19 cellular contexts compared by ENCODE assay signal in the genomic region with DNA sequence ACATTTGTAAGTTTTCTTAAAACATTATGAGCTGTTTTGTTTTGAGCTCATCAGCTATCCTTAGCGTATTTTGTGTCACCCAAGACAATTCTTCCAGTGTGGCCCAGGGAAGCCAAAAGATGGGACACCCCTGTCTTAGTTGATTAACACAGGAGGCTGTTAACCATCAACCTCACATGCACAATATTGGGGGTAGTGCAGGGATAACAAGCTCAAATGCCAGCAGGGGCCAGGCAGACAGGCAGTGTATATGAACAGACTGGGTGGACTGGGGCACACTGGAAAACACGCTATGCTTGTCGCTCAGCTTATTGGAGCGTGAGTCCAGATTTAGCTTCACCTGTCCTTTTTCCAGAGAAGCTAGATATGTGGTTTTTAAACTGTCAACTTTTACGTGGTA. TPM values are rescaled to one million over a fixed set of nuclear protein-coding genes. Genes with fewer than 3 reads are reported as not detected.
DNase-seq lines count a peak whose midpoint lies in the region; ATAC-seq lines count a peak whose summit lies in the region.
"Had no signal": no experiment of that assay in that cellular context is flagged by ENCODE, and none has a peak within 500 bp of the region (broad histone marks: within the 10 kb centered on the region; RNA-seq: fewer than 3 reads in every experiment).

No MANE protein-coding gene starts in this region.

- H3K9me3 Mint-ChIP-seq in activated T-cell treated with anti-CD3 and anti-CD28 coated beads, Interleukin-2, amount 50 U/mL, for 24 hours: no peaks in the 10 kb centered on the region
- no peaks in the 10 kb centered on the region for H3K9me3 Mint-ChIP-seq in activated CD4-positive, alpha-beta memory T cell treated with anti-CD3 and anti-CD28 coated beads, Interleukin-2, amount 10 ng/mL, durations not matched to agents 7 days and 5 days
- H3K9me3 Mint-ChIP-seq: IgD-negative memory B cell had no signal

- no peaks in the 10 kb centered on the region for H3K27me3 Mint-ChIP-seq in activated T-cell treated with anti-CD3 and anti-CD28 coated beads, Interleukin-2, amount 50 U/mL, for 24 hours
- no peaks in the 10 kb centered on the region for H3K27me3 Mint-ChIP-seq in activated CD4-positive, alpha-beta memory T cell treated with anti-CD3 and anti-CD28 coated beads, Interleukin-2, amount 10 ng/mL, durations not matched to agents 7 days and 5 days
- H3K27me3 Mint-ChIP-seq: activated CD8-positive, alpha-beta memory T cell treated with anti-CD3 and anti-CD28 coated beads, Interleukin-2, amount 10 ng/mL, durations not matched to agents 7 days and 5 days; IgD-negative memory B cell had no signal

- peaks cover 32% of the 10 kb centered on the region for H3K4me1 Mint-ChIP-seq in activated T-cell treated with anti-CD3 and anti-CD28 coated beads, Interleukin-2, amount 50 U/mL, for 24 hours (ENCODE audit: low read depth)
- peaks cover 36% of the 10 kb centered on the region for H3K4me1 Mint-ChIP-seq in activated CD4-positive, alpha-beta memory T cell treated with anti-CD3 and anti-CD28 coated beads, Interleukin-2, amount 10 ng/mL, durations not matched to agents 7 days and 5 days

- intact Hi-C loops in left colon (cut with DNase I, micrococcal nuclease) (no loop called here), sciatic nerve (cut with DNase I) (no loop called here)

- no peak overlapping the region for H3K4me3 Mint-ChIP-seq in activated T-cell treated with anti-CD3 and anti-CD28 coated beads, Interleukin-2, amount 50 U/mL, for 24 hours
- H3K4me3 Mint-ChIP-seq in activated CD4-positive, alpha-beta memory T cell treated with anti-CD3 and anti-CD28 coated beads, Interleukin-2, amount 10 ng/mL, durations not matched to agents 7 days and 5 days: no peak overlapping the region
- H3K4me3 Mint-ChIP-seq: activated CD8-positive, alpha-beta memory T cell treated with anti-CD3 and anti-CD28 coated beads, Interleukin-2, amount 10 ng/mL, durations not matched to agents 7 days and 5 days; IgD-negative memory B cell had no signal

- CTCF ChIA-PET in activated CD4-positive, alpha-beta memory T cell treated with anti-CD3 and anti-CD28 coated beads, Interleukin-2, amount 10 ng/mL, durations not matched to agents 7 days and 5 days (lab: Charles Lee): interaction anchor here (0.6 to 2.7 kb wide), 13 partner anchors 12 to 326 kb away, joined by 3 to 25 read pairs (median 5); a partner anchor contains a TSS

- H3K36me3 Mint-ChIP-seq in activated T-cell treated with anti-CD3 and anti-CD28 coated beads, Interleukin-2, amount 50 U/mL, for 24 hours (ENCODE audit: low read depth): no peaks in the 10 kb centered on the region
- peaks cover 60% of the 10 kb centered on the region for H3K36me3 Mint-ChIP-seq in activated CD4-positive, alpha-beta memory T cell treated with anti-CD3 and anti-CD28 coated beads, Interleukin-2, amount 10 ng/mL, durations not matched to agents 7 days and 5 days (ENCODE audit: low read depth)

- peak overlapping the region; percentile 86 for H3K27ac Mint-ChIP-seq in activated T-cell treated with anti-CD3 and anti-CD28 coated beads, Interleukin-2, amount 50 U/mL, for 24 hours
- peak overlapping the region; percentile 60 for H3K27ac Mint-ChIP-seq in activated CD4-positive, alpha-beta memory T cell treated with anti-CD3 and anti-CD28 coated beads, Interleukin-2, amount 10 ng/mL, durations not matched to agents 7 days and 5 days
- H3K27ac Mint-ChIP-seq: activated CD8-positive, alpha-beta memory T cell treated with anti-CD3 and anti-CD28 coated beads, Interleukin-2, amount 10 ng/mL, durations not matched to agents 7 days and 5 days had no signal

- peak; percentile 14 for ATAC-seq in left colon
- ATAC-seq in sciatic nerve: peak; percentile 46
- ATAC-seq in GM19395 (IDR thresholded peaks at IDR 0.05; ENCODE audit: unreplicated experiment): no peak
- ATAC-seq in HG02678 (IDR thresholded peaks at IDR 0.05; ENCODE audit: unreplicated experiment): no peak
- ATAC-seq: activated CD8-positive, alpha-beta memory T cell treated with anti-CD3 and anti-CD28 coated beads, Interleukin-2, amount 10 ng/mL, durations not matched to agents 7 days and 5 days had no signal

- DNase-seq in activated T-cell treated with anti-CD3 and anti-CD28 coated beads, Interleukin-2, amount 50 U/mL, for 24 hours: no peak
- DNase-seq in activated T-cell treated with anti-CD3 and anti-CD28 coated beads, Interleukin-2, amount 50 U/mL, for 1 hour: no peak
- no peak for DNase-seq in activated CD4-positive, alpha-beta memory T cell treated with anti-CD3 and anti-CD28 coated beads, Interleukin-2, amount 10 ng/mL, durations not matched to agents 7 days and 5 days
- DNase-seq in left colon: no peak
- no peak for DNase-seq in sciatic nerve (ENCODE audit: low spot score)
- no peak for DNase-seq in H4 (ENCODE audit: low spot score)
- DNase-seq: activated CD8-positive, alpha-beta memory T cell treated with anti-CD3 and anti-CD28 coated beads, Interleukin-2, amount 10 ng/mL, durations not matched to agents 7 days and 5 days; activated effector memory CD4-positive, alpha-beta T cell treated with anti-CD3 and anti-CD28 coated beads, Interleukin-2, amount 50 U/mL, for 16 hours; anterior cingulate cortex; BE2C; NCI-H1694 treated with DMSO at 0.1 percent for 48 hours; NCI-H2227 treated with DMSO at 0.1 percent for 48 hours; NCI-H82; SK-N-SH; stimulated activated CD4-positive, alpha-beta T cell treated with anti-CD3 and anti-CD28 coated beads, Interleukin-4, amount 100 ng/mL, for 24 hours; T-helper 9 cell had no signal

- POLR2A ChIA-PET in activated CD4-positive, alpha-beta memory T cell treated with anti-CD3 and anti-CD28 coated beads, Interleukin-2, amount 10 ng/mL, durations not matched to agents 7 days and 5 days (lab: Charles Lee): interaction anchor here (1.2 to 6.6 kb wide), 10 partner anchors 9 to 97 kb away, joined by 3 to 46 read pairs (median 8); a partner anchor contains a TSS

RNA-seq across cellular contexts. Expression of a gene that starts 14.8 kb away (rescaled TPM):
- 10 to 100 TPM; 82.1 to 82.9 TPM for total RNA-seq in activated CD4-positive, alpha-beta memory T cell treated with anti-CD3 and anti-CD28 coated beads, Interleukin-2, amount 10 ng/mL, durations not matched to agents 7 days and 5 days
- total RNA-seq in left colon: 10 to 100 TPM; 49.4 to 51.4 TPM
- total RNA-seq in sciatic nerve: 49.2 TPM
- 102 and 104 TPM in 2 replicates for total RNA-seq in H4 (2014; rRNA removed; shearing (Covaris generic))

Comparison
In these comparisons a context has a peak if more than half of its experiments do, and no peak if none do; other contexts are left out.
1. ATAC-seq: peak in left colon (single experiment) and sciatic nerve (single experiment); none in GM19395 (single experiment) and HG02678 (single experiment).